In the genomic region with DNA sequence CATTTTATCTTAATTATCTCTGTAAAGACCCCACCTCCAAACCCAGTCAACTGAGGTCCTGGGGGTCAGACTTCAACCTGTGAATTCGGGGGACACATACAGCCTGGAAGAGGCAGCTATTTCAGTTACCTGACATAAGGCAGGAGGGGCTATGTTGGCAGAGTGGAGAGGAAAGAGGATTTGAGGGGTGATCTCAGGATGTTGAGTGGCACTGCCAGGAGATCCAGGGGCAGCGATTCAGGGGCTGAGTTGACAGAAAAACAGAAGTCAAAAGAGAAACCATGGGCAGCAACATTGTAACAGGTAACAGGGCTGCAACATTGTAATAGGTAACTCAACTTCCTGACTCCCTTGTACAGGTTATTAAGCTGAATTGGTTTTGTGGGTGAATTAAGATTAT, we compare ENCODE assay signal across 15 cellular contexts.
A peak's percentile ranks its signal among the peaks of the same experiment; 100 is the strongest.
DNase-seq lines count a peak whose midpoint lies in the region; ATAC-seq and TF ChIP-seq lines count a peak whose summit lies in the region.
"Had no signal": no experiment of that assay in that cellular context is flagged by ENCODE, and none has a peak within 500 bp of the region (broad histone marks: within the 10 kb centered on the region; RNA-seq: fewer than 3 reads in every experiment).

No MANE protein-coding gene starts in this region.

- H3K9me3 ChIP-seq in BLaER1 treated with 17β-estradiol and CSF1 and Interleukin-3, amounts not matched to agents 10 nM and 100 nM (replicated peaks in 1 of 11), result no peaks in the 10 kb centered on the region
- no peaks in the 10 kb centered on the region for H3K9me3 ChIP-seq in OCI-LY1 (ENCODE audit: low read length)
- H3K9me3 ChIP-seq: Caco-2 had no signal

- peaks cover 0 to 11% (median 0%) of the 10 kb centered on the region in 11 experiments; a peak in 1 of 22 replicates for H3K27me3 ChIP-seq in BLaER1 treated with 17β-estradiol and CSF1 and Interleukin-3, amounts not matched to agents 10 nM and 100 nM
- H3K27me3 ChIP-seq in OCI-LY1 (ENCODE audit: insufficient read depth, low read length), result no peaks in the 10 kb centered on the region

- H3F3A ChIP-seq in OCI-LY1 (ENCODE audit: insufficient read depth, low read length), result 0 out of 2 replicates have a peak, but pooled peaks cover 7% of the 10 kb centered on the region

- H3K36me3 Mint-ChIP-seq in stimulated activated effector memory CD8-positive, alpha-beta T cell treated with anti-CD3 and anti-CD28 coated beads, Interleukin-12 subunit alpha, Interleukin-12 subunit beta, amount 100 ng/mL, for 72 hours, result peaks cover 10% of the 10 kb centered on the region
- H3K36me3 Mint-ChIP-seq: CD14-positive monocyte; CD8-positive, alpha-beta memory T cell had no signal

- H3K27ac ChIP-seq in BLaER1 treated with 17β-estradiol and CSF1 and Interleukin-3, amounts not matched to agents 10 nM and 100 nM, result no peak overlapping the region
- H3K27ac ChIP-seq in OCI-LY1 (ENCODE audit: low read depth, low read length, poor library complexity, severe bottlenecking), result peak overlapping the region; percentile 97

- peaks cover 20 to 97% (median 90%) of the 10 kb centered on the region in 10 experiments for H3K4me1 ChIP-seq in BLaER1 treated with 17β-estradiol and CSF1 and Interleukin-3, amounts not matched to agents 10 nM and 100 nM
- peaks cover 88% of the 10 kb centered on the region for H3K4me1 ChIP-seq in OCI-LY1 (ENCODE audit: insufficient read depth, low read length, severe bottlenecking)
- H3K4me1 ChIP-seq: Caco-2 had no signal

- peaks cover 12% of the 10 kb centered on the region for H3K4me1 Mint-ChIP-seq in stimulated activated effector memory CD8-positive, alpha-beta T cell treated with anti-CD3 and anti-CD28 coated beads, Interleukin-12 subunit alpha, Interleukin-12 subunit beta, amount 100 ng/mL, for 72 hours
- H3K4me1 Mint-ChIP-seq: CD14-positive monocyte; CD8-positive, alpha-beta memory T cell; H9 had no signal

- H3K4me3 ChIP-seq in BLaER1 treated with 17β-estradiol and CSF1 and Interleukin-3, amounts not matched to agents 10 nM and 100 nM, result no peak overlapping the region
- H3K4me3 ChIP-seq in OCI-LY1 (ENCODE audit: low read depth, low read length, poor library complexity, severe bottlenecking), result no peak overlapping the region
- H3K4me3 ChIP-seq: K562 had no signal

- DNase-seq in mesenteric fat pad (ENCODE audit: low spot score) (peak; percentile 59), cerebellar cortex (ENCODE audit: low spot score) (no peak)
- no peak for DNase-seq in stimulated activated effector memory CD8-positive, alpha-beta T cell treated with anti-CD3 and anti-CD28 coated beads, Interleukin-12 subunit alpha, Interleukin-12 subunit beta, amount 100 ng/mL, for 72 hours (ENCODE audit: low spot score in 2 of 2)
- DNase-seq: CD8-positive, alpha-beta memory T cell; DMS53; EL; GOT3; H9 had no signal

- H4K20me1 ChIP-seq in BLaER1 treated with 17β-estradiol and CSF1 and Interleukin-3, amounts not matched to agents 10 nM and 100 nM, result peaks cover 0 to 25% (median 12%) of the 10 kb centered on the region in 11 experiments; a peak in 10 of 22 replicates
- no peaks in the 10 kb centered on the region for H4K20me1 ChIP-seq in OCI-LY1 (ENCODE audit: insufficient read depth, low read length)

- no peak overlapping the region for H3K9ac ChIP-seq in BLaER1 treated with 17β-estradiol and CSF1 and Interleukin-3, amounts not matched to agents 10 nM and 100 nM
- H3K9ac ChIP-seq in OCI-LY1 (ENCODE audit: low read length), result peak overlapping the region; percentile 43; the same call in 1 of the 2 replicates

- H2AFZ ChIP-seq in OCI-LY1 (ENCODE audit: low read length), result no peak overlapping the region

- ATAC-seq in stimulated activated effector memory CD8-positive, alpha-beta T cell treated with anti-CD3 and anti-CD28 coated beads, Interleukin-12 subunit alpha, Interleukin-12 subunit beta, amount 100 ng/mL, for 72 hours, result no peak
- ATAC-seq in HG03139 (IDR thresholded peaks at IDR 0.05; ENCODE audit: unreplicated experiment), result no peak
- ATAC-seq in GM19452 (IDR thresholded peaks at IDR 0.05; ENCODE audit: unreplicated experiment), result no peak
- ATAC-seq: K562 had no signal

- peak overlapping the region in 9 of 11 experiments; percentile 28 to 91 (median 84); a peak in 15 of 22 replicates for H3K4me2 ChIP-seq in BLaER1 treated with 17β-estradiol and CSF1 and Interleukin-3, amounts not matched to agents 10 nM and 100 nM
- H3K4me2 ChIP-seq in OCI-LY1 (ENCODE audit: low read length), result peak overlapping the region; percentile 45; the same call in 1 of the 2 replicates

- H3K9me2 ChIP-seq in OCI-LY1 (ENCODE audit: low read depth, low read length), result no peaks in the 10 kb centered on the region

- no peak overlapping the region for H3K4me3 Mint-ChIP-seq in stimulated activated effector memory CD8-positive, alpha-beta T cell treated with anti-CD3 and anti-CD28 coated beads, Interleukin-12 subunit alpha, Interleukin-12 subunit beta, amount 100 ng/mL, for 72 hours
- H3K4me3 Mint-ChIP-seq: CD14-positive monocyte; CD8-positive, alpha-beta memory T cell; H9 had no signal

- H3K79me2 ChIP-seq in OCI-LY1 (ENCODE audit: insufficient read depth, low read length), result no peaks in the 10 kb centered on the region

- peak overlapping the region; percentile 23 for H3K27ac Mint-ChIP-seq in stimulated activated effector memory CD8-positive, alpha-beta T cell treated with anti-CD3 and anti-CD28 coated beads, Interleukin-12 subunit alpha, Interleukin-12 subunit beta, amount 100 ng/mL, for 72 hours
- H3K27ac Mint-ChIP-seq: CD14-positive monocyte; CD8-positive, alpha-beta memory T cell had no signal

- TF ChIP-seq CTCF in OCI-LY1 (IDR thresholded peaks at IDR 0.05; ENCODE audit: low read length), result no peak

- H3K9me3 Mint-ChIP-seq in stimulated activated effector memory CD8-positive, alpha-beta T cell treated with anti-CD3 and anti-CD28 coated beads, Interleukin-12 subunit alpha, Interleukin-12 subunit beta, amount 100 ng/mL, for 72 hours, result peaks cover 3% of the 10 kb centered on the region
- H3K9me3 Mint-ChIP-seq: CD8-positive, alpha-beta memory T cell; H9 had no signal

- H3K36me3 ChIP-seq in BLaER1 treated with 17β-estradiol and CSF1 and Interleukin-3, amounts not matched to agents 10 nM and 100 nM, result no peaks in the 10 kb centered on the region
- H3K36me3 ChIP-seq in OCI-LY1 (ENCODE audit: insufficient read depth, low read length), result no peaks in the 10 kb centered on the region
